In the genomic region with DNA sequence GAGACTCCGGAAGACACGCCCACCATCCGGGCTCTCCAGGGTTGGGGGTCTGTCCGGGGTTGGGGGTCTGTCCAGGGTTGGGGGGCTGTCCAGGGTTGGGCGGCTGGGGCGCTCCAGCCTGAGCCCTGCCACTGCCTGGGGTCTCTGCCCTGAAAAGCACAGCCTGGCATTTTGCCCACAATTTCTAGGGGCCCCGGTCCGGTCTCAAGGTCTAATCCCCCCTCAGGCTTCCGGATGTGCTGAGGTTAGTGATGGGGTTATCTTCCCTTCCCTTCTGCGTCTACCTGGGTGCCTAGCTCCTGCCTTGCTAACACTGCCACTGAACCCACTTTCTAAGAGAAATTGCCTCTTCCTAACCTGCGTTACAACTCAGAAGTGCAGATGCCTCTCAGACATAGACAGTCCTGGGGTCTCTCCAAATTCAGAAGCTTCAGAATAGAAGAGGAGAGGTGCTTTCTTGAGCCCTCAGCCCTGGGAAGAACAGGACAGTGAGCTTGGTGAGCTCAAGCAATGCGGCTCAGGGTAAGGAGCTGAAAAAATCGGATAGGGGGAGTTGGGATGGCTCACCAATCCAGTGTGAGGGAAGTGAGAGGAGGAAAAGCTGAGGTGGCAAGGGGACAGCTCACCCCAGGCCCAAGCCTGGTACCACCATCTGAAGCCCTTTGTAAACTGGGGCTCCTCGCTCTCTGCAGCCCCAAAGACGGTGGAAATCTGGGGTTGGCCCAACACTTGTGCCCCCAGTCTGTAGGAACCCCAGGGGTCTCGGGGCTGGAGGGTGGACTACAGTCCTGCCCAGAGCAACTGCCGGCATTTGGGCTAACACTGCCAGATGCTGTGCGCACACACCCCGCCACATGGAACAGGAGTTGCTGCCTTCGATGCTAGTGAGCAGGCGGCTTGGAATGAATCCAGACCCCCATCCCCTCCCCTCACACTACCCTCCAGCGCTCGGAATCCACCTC, we compare ENCODE assay signal across 19 cellular contexts. TPM values are rescaled to one million over a fixed set of nuclear protein-coding genes. Genes with fewer than 3 reads are reported as not detected.
DNase-seq lines count a peak whose midpoint lies in the region; ATAC-seq and TF ChIP-seq lines count a peak whose summit lies in the region.
"Had no signal": no experiment of that assay in that cellular context is flagged by ENCODE, and none has a peak within 500 bp of the region (broad histone marks: within the 10 kb centered on the region; RNA-seq: fewer than 3 reads in every experiment).

No MANE protein-coding gene starts in this region.

- H3K27me3 Mint-ChIP-seq in activated T-helper 1 cell treated with anti-CD3 and anti-CD28 coated beads, Interleukin-12 subunit alpha, Interleukin-12 subunit beta, Interleukin-2, Interleukin-4 antibody, amounts not matched to agents 30 ng/mL and 10 ng/mL and 1 ng/mL, durations not matched to agents 14 hours and 24 hours and 36 hours (ENCODE audit: insufficient read depth), result peaks cover 62% of the 10 kb centered on the region
- peaks cover 42 to 43% of the 10 kb centered on the region in 2 donors for H3K27me3 Mint-ChIP-seq in natural killer cell treated with Interleukin-12 subunit alpha and Interleukin-12 subunit beta and Interleukin-15 and Interleukin-18, amount 100 ng/mL, for 72 hours

- H3K9me3 ChIP-seq in tibial artery, result no peaks in the 10 kb centered on the region
- H3K9me3 ChIP-seq: heart right ventricle, MG63 had no signal

- intact Hi-C loops in activated T-helper 1 cell treated with anti-CD3 and anti-CD28 coated beads, Interleukin-12 subunit alpha, Interleukin-12 subunit beta, Interleukin-2, Interleukin-4 antibody, amounts not matched to agents 30 ng/mL and 10 ng/mL and 1 ng/mL, durations not matched to agents 14 hours and 24 hours and 36 hours (cut with micrococcal nuclease), result loop anchor here (5.0 kb wide), 2 partner anchors 936 to 1201 kb away; no protein-coding TSS in a partner anchor
- intact Hi-C loops in tibial artery (cut with DNase I; ENCODE audit: low total_unique reads), result loop anchor here (5.0 kb wide), 1 partner anchor 446 kb away; no protein-coding TSS in a partner anchor

- H3K4me3 ChIP-seq in tibial artery, result peak overlapping the region in 1 of 2 donors; percentile 41
- H3K4me3 ChIP-seq: MG63 had no signal

- peaks cover 10 to 100% of the 10 kb centered on the region in 2 donors for H3K27me3 ChIP-seq in tibial artery

- H3K36me3 ChIP-seq in tibial artery, result no peaks in the 10 kb centered on the region
- H3K36me3 ChIP-seq: heart right ventricle, MG63 had no signal

- peaks cover 11% of the 10 kb centered on the region for H3K4me1 Mint-ChIP-seq in activated T-helper 1 cell treated with anti-CD3 and anti-CD28 coated beads, Interleukin-12 subunit alpha, Interleukin-12 subunit beta, Interleukin-2, Interleukin-4 antibody, amounts not matched to agents 30 ng/mL and 10 ng/mL and 1 ng/mL, durations not matched to agents 14 hours and 24 hours and 36 hours (ENCODE audit: low read depth)
- peaks cover 18 to 22% of the 10 kb centered on the region in 2 donors for H3K4me1 Mint-ChIP-seq in natural killer cell treated with Interleukin-12 subunit alpha and Interleukin-12 subunit beta and Interleukin-15 and Interleukin-18, amount 100 ng/mL, for 72 hours (ENCODE audit: low read depth in 2 of 2)

- no peak overlapping the region for H3K4me3 Mint-ChIP-seq in activated T-helper 1 cell treated with anti-CD3 and anti-CD28 coated beads, Interleukin-12 subunit alpha, Interleukin-12 subunit beta, Interleukin-2, Interleukin-4 antibody, amounts not matched to agents 30 ng/mL and 10 ng/mL and 1 ng/mL, durations not matched to agents 14 hours and 24 hours and 36 hours
- peak overlapping the region; percentile 15 for H3K4me3 Mint-ChIP-seq in natural killer cell treated with Interleukin-12 subunit alpha and Interleukin-12 subunit beta and Interleukin-15 and Interleukin-18, amount 100 ng/mL, for 72 hours
- H3K4me3 Mint-ChIP-seq: activated CD4-positive, alpha-beta memory T cell treated with anti-CD3 and anti-CD28 coated beads, Interleukin-2, amount 10 ng/mL, durations not matched to agents 7 days and 5 days had no signal

- no peaks in the 10 kb centered on the region for H3K9me3 Mint-ChIP-seq in activated T-helper 1 cell treated with anti-CD3 and anti-CD28 coated beads, Interleukin-12 subunit alpha, Interleukin-12 subunit beta, Interleukin-2, Interleukin-4 antibody, amounts not matched to agents 30 ng/mL and 10 ng/mL and 1 ng/mL, durations not matched to agents 14 hours and 24 hours and 36 hours
- no peaks in the 10 kb centered on the region for H3K9me3 Mint-ChIP-seq in natural killer cell treated with Interleukin-12 subunit alpha and Interleukin-12 subunit beta and Interleukin-15 and Interleukin-18, amount 100 ng/mL, for 72 hours
- H3K9me3 Mint-ChIP-seq: activated CD4-positive, alpha-beta memory T cell treated with anti-CD3 and anti-CD28 coated beads, Interleukin-2, amount 10 ng/mL, durations not matched to agents 7 days and 5 days had no signal

- peaks cover 0 to 71% (median 54%) of the 10 kb centered on the region in 4 donors for H3K4me1 ChIP-seq in tibial artery

- no peak overlapping the region for H3K27ac ChIP-seq in tibial artery
- H3K27ac ChIP-seq: heart right ventricle had no signal

- peaks cover 2% of the 10 kb centered on the region for H3K36me3 Mint-ChIP-seq in activated T-helper 1 cell treated with anti-CD3 and anti-CD28 coated beads, Interleukin-12 subunit alpha, Interleukin-12 subunit beta, Interleukin-2, Interleukin-4 antibody, amounts not matched to agents 30 ng/mL and 10 ng/mL and 1 ng/mL, durations not matched to agents 14 hours and 24 hours and 36 hours (ENCODE audit: low read depth)
- peaks cover 6% of the 10 kb centered on the region for H3K36me3 Mint-ChIP-seq in natural killer cell treated with Interleukin-12 subunit alpha and Interleukin-12 subunit beta and Interleukin-15 and Interleukin-18, amount 100 ng/mL, for 72 hours

- TF ChIP-seq CTCF in tibial artery (IDR thresholded peaks at IDR 0.05), result no peak

- peak; percentile 29 for DNase-seq in NCI-H2029 (lab: John Stamatoyannopoulos, UW)
- DNase-seq in NCI-H2029 treated with DMSO at 0.1 percent for 48 hours (lab: John Stamatoyannopoulos, UW), result no peak
- DNase-seq in ELF-1 (ENCODE audit: low read depth, low spot score), result peak; percentile 53
- no peak for DNase-seq in activated T-helper 1 cell treated with anti-CD3 and anti-CD28 coated beads, Interleukin-12 subunit alpha, Interleukin-12 subunit beta, Interleukin-2, Interleukin-4 antibody, amounts not matched to agents 30 ng/mL and 10 ng/mL and 1 ng/mL, durations not matched to agents 14 hours and 24 hours and 36 hours (ENCODE audit: low spot score)
- no peak for DNase-seq in natural killer cell treated with Interleukin-12 subunit alpha and Interleukin-12 subunit beta and Interleukin-15 and Interleukin-18, amount 100 ng/mL, for 72 hours (ENCODE audit: low spot score)
- no peak for DNase-seq in GF-D8 (lab: John Stamatoyannopoulos, UW)
- DNase-seq in hepatic stellate cell (ENCODE audit: low spot score), result no peak
- DNase-seq in tibial artery, result no peak
- DNase-seq: 8988T; activated CD4-positive, alpha-beta memory T cell treated with anti-CD3 and anti-CD28 coated beads, Interleukin-2, amount 10 ng/mL, durations not matched to agents 7 days and 5 days; activated naive CD4-positive, alpha-beta T cell treated with anti-CD3 and anti-CD28 coated beads, Interleukin-2, amount 50 U/mL, for 16 hours; erythroblast; heart right ventricle; left ventricle myocardium superior; MG63; NCI-H510A; substantia nigra; T-helper 9 cell had no signal

- peak overlapping the region; percentile 70 for H3K27ac Mint-ChIP-seq in activated T-helper 1 cell treated with anti-CD3 and anti-CD28 coated beads, Interleukin-12 subunit alpha, Interleukin-12 subunit beta, Interleukin-2, Interleukin-4 antibody, amounts not matched to agents 30 ng/mL and 10 ng/mL and 1 ng/mL, durations not matched to agents 14 hours and 24 hours and 36 hours
- H3K27ac Mint-ChIP-seq in natural killer cell treated with Interleukin-12 subunit alpha and Interleukin-12 subunit beta and Interleukin-15 and Interleukin-18, amount 100 ng/mL, for 72 hours, result no peak overlapping the region

- no peak for ATAC-seq in natural killer cell treated with Interleukin-12 subunit alpha and Interleukin-12 subunit beta and Interleukin-15 and Interleukin-18, amount 100 ng/mL, for 72 hours
- ATAC-seq: heart right ventricle, left ventricle myocardium superior had no signal

RNA-seq across cellular contexts. Expression of gene LHX5, which starts 5.6 kb away (rescaled TPM):
- not detected in 2 replicates for total RNA-seq in activated T-helper 1 cell treated with anti-CD3 and anti-CD28 coated beads, Interleukin-12 subunit alpha, Interleukin-12 subunit beta, Interleukin-2, Interleukin-4 antibody, amounts not matched to agents 30 ng/mL and 10 ng/mL and 1 ng/mL, durations not matched to agents 14 hours and 24 hours and 36 hours
- not detected for total RNA-seq in natural killer cell treated with Interleukin-12 subunit alpha and Interleukin-12 subunit beta and Interleukin-15 and Interleukin-18, amount 100 ng/mL, for 72 hours
- total RNA-seq: activated CD4-positive, alpha-beta memory T cell treated with anti-CD3 and anti-CD28 coated beads, Interleukin-2, amount 10 ng/mL, durations not matched to agents 7 days and 5 days; heart right ventricle; left ventricle myocardium superior; skeletal muscle tissue had no signal

RNA-seq across cellular contexts. Expression of gene SDSL, which starts 43.9 kb away (rescaled TPM):
- 0.52 and 0.54 TPM in 2 replicates for total RNA-seq in activated T-helper 1 cell treated with anti-CD3 and anti-CD28 coated beads, Interleukin-12 subunit alpha, Interleukin-12 subunit beta, Interleukin-2, Interleukin-4 antibody, amounts not matched to agents 30 ng/mL and 10 ng/mL and 1 ng/mL, durations not matched to agents 14 hours and 24 hours and 36 hours
- 1 to 10 TPM in 1 of 2 donors, under 1 TPM in 1; 0.76 to 2.6 TPM for total RNA-seq in natural killer cell treated with Interleukin-12 subunit alpha and Interleukin-12 subunit beta and Interleukin-15 and Interleukin-18, amount 100 ng/mL, for 72 hours
- total RNA-seq: activated CD4-positive, alpha-beta memory T cell treated with anti-CD3 and anti-CD28 coated beads, Interleukin-2, amount 10 ng/mL, durations not matched to agents 7 days and 5 days had no signal

Comparison
In these comparisons a context has a peak if more than half of its experiments do, and no peak if none do; other contexts are left out.
1. DNase-seq: peak in NCI-H2029 (single experiment) and ELF-1 (single experiment); none in NCI-H2029 treated with DMSO at 0.1 percent for 48 hours (single experiment), activated T-helper 1 cell treated with anti-CD3 and anti-CD28 coated beads, Interleukin-12 subunit alpha, Interleukin-12 subunit beta, Interleukin-2, Interleukin-4 antibody, amounts not matched to agents 30 ng/mL and 10 ng/mL and 1 ng/mL, durations not matched to agents 14 hours and 24 hours and 36 hours (single experiment), natural killer cell treated with Interleukin-12 subunit alpha and Interleukin-12 subunit beta and Interleukin-15 and Interleukin-18, amount 100 ng/mL, for 72 hours (single experiment), GF-D8 (single experiment), hepatic stellate cell (single experiment) and tibial artery (0 of 2).